Comparison of ENCODE assay signal across 9 cellular contexts in the genomic region with DNA sequence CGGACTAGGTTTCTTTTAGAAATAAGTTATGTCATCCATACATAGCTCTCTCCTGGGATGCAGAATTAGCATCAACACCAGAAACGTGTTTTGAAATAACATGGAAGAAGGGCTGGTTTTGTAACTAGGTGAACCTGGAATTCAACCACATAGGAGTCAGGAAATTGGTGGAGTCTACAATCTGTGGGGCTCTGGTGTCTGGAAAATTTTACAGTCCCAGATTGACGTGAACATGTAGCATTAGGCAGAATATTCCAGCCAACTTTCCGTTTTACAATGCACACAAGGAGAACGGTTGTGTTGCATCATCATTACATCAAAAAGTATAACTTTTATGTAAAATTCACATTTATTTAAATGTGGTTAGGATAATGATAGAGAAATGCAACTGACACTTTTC. TPM values are rescaled to one million over a fixed set of nuclear protein-coding genes. Genes with fewer than 3 reads are reported as not detected.
DNase-seq lines count a peak whose midpoint lies in the region; ATAC-seq and TF ChIP-seq lines count a peak whose summit lies in the region.
"Had no signal": no experiment of that assay in that cellular context is flagged by ENCODE, and none has a peak within 500 bp of the region (broad histone marks: within the 10 kb centered on the region; RNA-seq: fewer than 3 reads in every experiment).

No MANE protein-coding gene starts in this region.

- ATAC-seq in Panc1 (no peak), HG02610 (IDR thresholded peaks at IDR 0.05; ENCODE audit: unreplicated experiment) (no peak), HG03135 (IDR thresholded peaks at IDR 0.05; ENCODE audit: unreplicated experiment) (no peak)

- peaks cover 0 to 31% of the 10 kb centered on the region in 2 donors for H3K27me3 ChIP-seq in breast epithelium
- no peaks in the 10 kb centered on the region; the same call in 1 of the 2 replicates for H3K27me3 ChIP-seq in Panc1 (ENCODE audit: control insufficient read depth, insufficient read depth, low read length)
- H3K27me3 ChIP-seq in endodermal cell (ENCODE audit: control insufficient read depth, insufficient read depth, low read length, poor library complexity, severe bottlenecking) = peaks cover 57% of the 10 kb centered on the region

- H3K9me3 ChIP-seq in breast epithelium = no peaks in the 10 kb centered on the region
- no peaks in the 10 kb centered on the region for H3K9me3 ChIP-seq in Panc1 (ENCODE audit: control insufficient read depth, insufficient read depth, low read depth, low read length)
- H3K9me3 ChIP-seq in endodermal cell (ENCODE audit: control insufficient read depth, low read length) = no peaks in the 10 kb centered on the region
- H3K9me3 ChIP-seq: colonic mucosa had no signal

- no peak overlapping the region for H3K4me3 ChIP-seq in breast epithelium
- H3K4me3 ChIP-seq in Panc1 (ENCODE audit: low read depth in 2 of 2, low read length in 2 of 2) = peak overlapping the region; percentile 71 to 92
- H3K4me3 ChIP-seq in endodermal cell (ENCODE audit: low read length) = no peak overlapping the region

- BruUV-seq in MCF 10A (replicated peaks; lab: Mats Ljungman, UMichigan) = no TSS peak
- no TSS peak for BruUV-seq in Panc1 (replicated peaks; lab: Mats Ljungman, UMichigan)

- H3K27ac ChIP-seq in breast epithelium (no peak overlapping the region), Panc1 (ENCODE audit: low read length) (peak overlapping the region; percentile 86), endodermal cell (ENCODE audit: low read depth, low read length) (no peak overlapping the region)
- H3K27ac ChIP-seq: colonic mucosa had no signal

- H3K4me3 Mint-ChIP-seq in MCF 10A (ENCODE audit: unreplicated experiment) = peak overlapping the region; percentile 93
- H3K4me3 Mint-ChIP-seq in endodermal cell = peak overlapping the region; percentile 65
- peak overlapping the region; percentile 88 for H3K4me3 Mint-ChIP-seq in type B pancreatic cell

- POLR2A ChIA-PET in MCF 10A (lab: Yijun Ruan, JAX) (interaction anchor here (0.6 to 1.0 kb wide), 3 partner anchors 35 to 364 kb away, joined by 3 to 4 read pairs (median 4); no protein-coding TSS in a partner anchor), Panc1 (lab: Charles Lee) (no interaction called here)

- H3K27me3 Mint-ChIP-seq in MCF 10A (ENCODE audit: insufficient read depth, unreplicated experiment) (no peaks in the 10 kb centered on the region), endodermal cell (ENCODE audit: insufficient read depth) (peaks cover 55% of the 10 kb centered on the region), type B pancreatic cell (peaks cover 74% of the 10 kb centered on the region)

- intact Hi-C loops in MCF 10A (cut with micrococcal nuclease) (loop anchor here (2.0 to 10.0 kb wide), 4 partner anchors 27 to 701 kb away; no protein-coding TSS in a partner anchor), breast epithelium (cut with DNase I; ENCODE audit: low total_unique reads) (no loop called here), Panc1 (cut with micrococcal nuclease; ENCODE audit: unreplicated experiment) (no loop called here)

- H3K27ac Mint-ChIP-seq in MCF 10A (ENCODE audit: low read depth, unreplicated experiment) (no peak overlapping the region), endodermal cell (no peak overlapping the region), type B pancreatic cell (no peak overlapping the region)

- H3K36me3 Mint-ChIP-seq in MCF 10A (ENCODE audit: insufficient read depth, unreplicated experiment) (no peaks in the 10 kb centered on the region), endodermal cell (ENCODE audit: low read depth) (no peaks in the 10 kb centered on the region), type B pancreatic cell (no peaks in the 10 kb centered on the region)

- CTCF ChIA-PET in MCF 10A (lab: Yijun Ruan, JAX) = interaction anchor here (0.6 to 13.3 kb wide), 8 partner anchors 11 to 508 kb away, joined by 3 to 340 read pairs (median 5); no protein-coding TSS in a partner anchor
- CTCF ChIA-PET in Panc1 (lab: Charles Lee) = no interaction called here

- in situ Hi-C loops in Panc1 (cut with HindIII; ENCODE audit: low pct_unique_long_range_greater_than_20kb, low sequenced_read_pairs) (no loop called here), G401 (cut with HindIII; ENCODE audit: low sequenced_read_pairs) (no loop called here)

- 50 to 71% methylated on average over 2 to 4 of the region's 5 CpGs for WGBS in endodermal cell (ENCODE audit: insufficient coverage in 1 of 2, insufficient read length in 1 of 2), 2 experiments

- H3K9me3 Mint-ChIP-seq in MCF 10A (ENCODE audit: unreplicated experiment) (no peaks in the 10 kb centered on the region), endodermal cell (no peaks in the 10 kb centered on the region), type B pancreatic cell (no peaks in the 10 kb centered on the region)

- H3K36me3 ChIP-seq in breast epithelium (no peaks in the 10 kb centered on the region), Panc1 (ENCODE audit: control insufficient read depth, insufficient read depth, low read length) (no peaks in the 10 kb centered on the region), endodermal cell (ENCODE audit: control insufficient read depth, insufficient read depth, low read length) (no peaks in the 10 kb centered on the region)
- H3K36me3 ChIP-seq: colonic mucosa had no signal

- H3K9ac ChIP-seq in endodermal cell (ENCODE audit: extremely low read depth, low read length, poor library complexity, severe bottlenecking) = no peak overlapping the region

- TF ChIP-seq CTCF in MCF 10A (IDR thresholded peaks at IDR 0.05; ENCODE audit: unreplicated experiment) = no peak
- TF ChIP-seq CTCF in breast epithelium (IDR thresholded peaks at IDR 0.05) = no peak
- TF ChIP-seq CTCF in Panc1 (IDR thresholded peaks at IDR 0.05) = no peak
- no peak for TF ChIP-seq CTCF in endodermal cell (conservative IDR thresholded peaks at IDR 0.05)
- TF ChIP-seq CTCF in type B pancreatic cell (conservative IDR thresholded peaks at IDR 0.05) = no peak

- DNase-seq in MCF 10A (ENCODE audit: unreplicated experiment) (peak; percentile 10), breast epithelium (ENCODE audit: low spot score in 2 of 2) (no peak), Panc1 (ENCODE audit: low read depth, low spot score) (no peak), endodermal cell (no peak), type B pancreatic cell (ENCODE audit: extremely low spot score, unreplicated experiment) (no peak), G401 (ENCODE audit: low spot score) (no peak)
- DNase-seq: colonic mucosa had no signal

- no peak for TF ChIP-seq POLR2A in breast epithelium (IDR thresholded peaks at IDR 0.05)

- peaks cover 6 to 8% of the 10 kb centered on the region in 2 donors for H3K4me1 ChIP-seq in breast epithelium
- H3K4me1 ChIP-seq in Panc1 (ENCODE audit: control insufficient read depth, insufficient read depth, low read length) = peaks cover 28% of the 10 kb centered on the region
- H3K4me1 ChIP-seq in endodermal cell (ENCODE audit: control insufficient read depth, insufficient read depth, low read length) = peaks cover 6% of the 10 kb centered on the region
- H3K4me1 ChIP-seq: colonic mucosa had no signal

- H3K4me1 Mint-ChIP-seq in MCF 10A (ENCODE audit: insufficient read depth, unreplicated experiment) (peaks cover 15% of the 10 kb centered on the region), endodermal cell (peaks cover 31% of the 10 kb centered on the region), type B pancreatic cell (ENCODE audit: unreplicated experiment) (peaks cover 16% of the 10 kb centered on the region)

RNA-seq across cellular contexts. Expression of gene KCNQ5, which starts 1.9 kb away (rescaled TPM):
- total RNA-seq in MCF 10A (2022) (5.8 and 10.3 TPM in 2 replicates), breast epithelium (1 to 10 TPM in 1 of 3 donors, under 1 TPM in 2; 0.16 to 1.0 (median 0.33) TPM), Panc1 (2021; ENCODE audit: unreplicated experiment) (9.4 TPM), endodermal cell (1 to 10 TPM; 2.4 to 8.3 TPM), type B pancreatic cell (ENCODE audit: low replicate concordance) (1.1 and 1.7 TPM in 2 replicates)
- polyA plus RNA-seq in Panc1 (2012; ENCODE audit: insufficient read length) = 4.7 TPM
- polyA plus RNA-seq in endodermal cell (2013, experiment 1 of 2) = 0.50 TPM
- polyA plus RNA-seq in endodermal cell (2013, experiment 2 of 2) = 0.75 TPM
- not detected in 2 replicates for total RNA-seq in G401 (2014; rRNA removed; shearing (Covaris generic))

Comparison
In these comparisons a context has a peak if more than half of its experiments do, and no peak if none do; other contexts are left out.
1. H3K4me3 ChIP-seq: peak in Panc1 (2 of 2); none in breast epithelium (0 of 3) and endodermal cell (single experiment).
2. Peak in every context shown above with its lines, with median percentiles within 50 percentile points of each other: H3K4me3 Mint-ChIP-seq.